Comparison of ENCODE assay signal across 17 cellular contexts in genomic region chr10:6410830-6411229, GRCh38.
DNase-seq lines count a peak whose midpoint lies in the region; ATAC-seq and TF ChIP-seq lines count a peak whose summit lies in the region.
"Had no signal": no experiment of that assay in that cellular context is flagged by ENCODE, and none has a peak within 500 bp of the region (broad histone marks: within the 10 kb centered on the region; RNA-seq: fewer than 3 reads in every experiment).

No MANE protein-coding gene starts in this region.

- H3K4me1 ChIP-seq in left ventricle myocardium inferior (peaks cover 11% of the 10 kb centered on the region), neutrophil (ENCODE audit: control insufficient read depth in 1 of 2, insufficient read depth in 1 of 2, low read depth in 1 of 2, low read length in 1 of 2) (peaks cover 22 to 26% of the 10 kb centered on the region in 2 experiments), testis (peaks cover 9% of the 10 kb centered on the region)

- no peaks in the 10 kb centered on the region for H3K36me3 ChIP-seq in left ventricle myocardium inferior
- H3K36me3 ChIP-seq in neutrophil, result no peaks in the 10 kb centered on the region
- H3K36me3 ChIP-seq in testis (ENCODE audit: low read depth, missing control alignments), result no peaks in the 10 kb centered on the region
- H3K36me3 ChIP-seq: MG63 had no signal

- H3K9me3 ChIP-seq in left ventricle myocardium inferior (replicated peaks) (no peaks in the 10 kb centered on the region), neutrophil (no peaks in the 10 kb centered on the region), testis (no peaks in the 10 kb centered on the region)
- H3K9me3 ChIP-seq: MG63 had no signal

- intact Hi-C loops in left ventricle myocardium inferior (cut with micrococcal nuclease) (no loop called here), left cardiac atrium (cut with DNase I) (loop anchor here in 1 of 2 donors (10.0 kb wide), 1 partner anchor 254 kb away; no protein-coding TSS in a partner anchor), testis (cut with DNase I; ENCODE audit: low total_unique reads) (no loop called here)

- no peak overlapping the region for H3K4me3 ChIP-seq in left ventricle myocardium inferior
- no peak overlapping the region for H3K4me3 ChIP-seq in coronary artery
- H3K4me3 ChIP-seq in neutrophil (ENCODE audit: low read depth in 1 of 2, low read length in 1 of 2), result no peak overlapping the region
- no peak overlapping the region for H3K4me3 ChIP-seq in testis
- H3K4me3 ChIP-seq: MG63, skin epidermis had no signal

- TF ChIP-seq POLR2A in testis (IDR thresholded peaks at IDR 0.05), result no peak

- H3K27me3 ChIP-seq in left ventricle myocardium inferior (ENCODE audit: low read depth) (peaks cover under 1% of the 10 kb centered on the region), neutrophil (no peaks in the 10 kb centered on the region), testis (no peaks in the 10 kb centered on the region)

- no peak for DNase-seq in left ventricle myocardium inferior
- DNase-seq in left cardiac atrium, result no peak
- DNase-seq in coronary artery (ENCODE audit: low spot score), result peak; percentile 12
- no peak for DNase-seq in testis
- DNase-seq: Calu3; naive B cell; NCI-H146; NCI-H2227 treated with DMSO at 0.1 percent for 48 hours; NCI-H774; PC-3; stimulated activated CD4-positive, alpha-beta T cell treated with anti-CD3 and anti-CD28 coated beads, Interleukin-4, amount 100 ng/mL, for 1 hour had no signal

- ATAC-seq in left cardiac atrium (no peak), HG03342 (IDR thresholded peaks at IDR 0.05; ENCODE audit: unreplicated experiment) (no peak), GM18858 (IDR thresholded peaks at IDR 0.05; ENCODE audit: unreplicated experiment) (no peak), HG02973 (IDR thresholded peaks at IDR 0.05; ENCODE audit: unreplicated experiment) (no peak)
- ATAC-seq: PC-3 had no signal

- 84 to 96% methylated on average over 15 of the region's 15 CpGs for WGBS in testis, 2 donors

- H3K27ac ChIP-seq in left ventricle myocardium inferior (replicated peaks), result peak overlapping the region; percentile 54
- peak overlapping the region in 1 of 2 donors; percentile 63 for H3K27ac ChIP-seq in coronary artery
- H3K27ac ChIP-seq in neutrophil, result peak overlapping the region; percentile 56
- H3K27ac ChIP-seq in testis, result no peak overlapping the region

- TF ChIP-seq CTCF in left ventricle myocardium inferior (IDR thresholded peaks at IDR 0.05; ENCODE audit: borderline replicate concordance) (no peak), coronary artery (IDR thresholded peaks at IDR 0.05) (no peak), neutrophil (IDR thresholded peaks at IDR 0.05) (no peak), testis (IDR thresholded peaks at IDR 0.05) (no peak)

Comparison
In these comparisons a context has a peak if more than half of its experiments do, and no peak if none do; other contexts are left out.
1. H3K27ac ChIP-seq: peak in left ventricle myocardium inferior (single experiment) and neutrophil (single experiment); none in testis (0 of 2).